In genomic region chr9:66601472-66601871, GRCh38 we compare ENCODE assay signal across 8 cellular contexts.
DNase-seq lines count a peak whose midpoint lies in the region; TF ChIP-seq lines count a peak whose summit lies in the region.
"Not testable (repeated sequence)": the region's sequence is repeated elsewhere in the genome, so short reads cannot be mapped to it uniquely, and the experiment has no call there.

No MANE protein-coding gene starts in this region.

- WGBS in suprapubic skin, result 58% methylated on average over 8 of the region's 10 CpGs

- intact Hi-C loops in posterior vena cava (cut with DNase I), result not testable (repeated sequence)

- not testable (repeated sequence) for TF ChIP-seq POLR2A in suprapubic skin (IDR thresholded peaks at IDR 0.05)

- in situ Hi-C loops in brain microvascular endothelial cell (cut with HindIII; ENCODE audit: low pct_ligation_motif_present, low sequenced_read_pairs), result not testable (repeated sequence)

- not testable (repeated sequence) for H3K36me3 Mint-ChIP-seq in HFFc6 (ENCODE audit: low read depth)

- not testable (repeated sequence) for H3K9me3 ChIP-seq in SJCRH30 (replicated peaks); suprapubic skin

- TF ChIP-seq EP300 in suprapubic skin (IDR thresholded peaks at IDR 0.05), result not testable (repeated sequence)

- not testable (repeated sequence) for H3K4me3 ChIP-seq in SJCRH30; brain microvascular endothelial cell (ENCODE audit: low read depth, low read length); epithelial cell of esophagus (ENCODE audit: low read length); fibroblast of villous mesenchyme (ENCODE audit: low read depth, low read length); suprapubic skin

- not testable (repeated sequence) for H3K4me3 Mint-ChIP-seq in HFFc6

- not testable (repeated sequence) for H3K27me3 Mint-ChIP-seq in HFFc6 (ENCODE audit: insufficient read depth)

- not testable (repeated sequence) for H3K4me1 ChIP-seq in SJCRH30, suprapubic skin

- H3K27ac Mint-ChIP-seq in HFFc6, result not testable (repeated sequence)

- DNase-seq in HFFc6 (peak; percentile 1), SJCRH30 (peak; percentile 5 to 10), brain microvascular endothelial cell (peak; percentile 72), epithelial cell of esophagus (ENCODE audit: low read depth) (peak; percentile 61), fibroblast of villous mesenchyme (ENCODE audit: low read depth) (peak; percentile 0), left kidney (ENCODE audit: low read depth, low spot score) (peak; percentile 0), posterior vena cava (ENCODE audit: low spot score) (peak; percentile 77), suprapubic skin (ENCODE audit: low spot score in 2 of 2) (peak; percentile 58 to 77)

- not testable (repeated sequence) for H3K9me3 Mint-ChIP-seq in HFFc6

- H3K36me3 ChIP-seq in SJCRH30; brain microvascular endothelial cell (replicated peaks); suprapubic skin: not testable (repeated sequence)

- not testable (repeated sequence) for TF ChIP-seq CTCF in HFFc6 (IDR thresholded peaks at IDR 0.05); brain microvascular endothelial cell (IDR thresholded peaks at IDR 0.05; ENCODE audit: low read depth, low read length, missing control alignments); epithelial cell of esophagus (IDR thresholded peaks at IDR 0.05; ENCODE audit: insufficient read depth, low read depth, low read length, missing control alignments); fibroblast of villous mesenchyme (IDR thresholded peaks at IDR 0.05; ENCODE audit: insufficient read depth, low read depth, low read length); suprapubic skin (IDR thresholded peaks at IDR 0.05)

- not testable (repeated sequence) for H3K27ac ChIP-seq in SJCRH30, brain microvascular endothelial cell
- H3K27ac ChIP-seq in suprapubic skin, result peak overlapping the region; percentile 29

- not testable (repeated sequence) for H3K27me3 ChIP-seq in SJCRH30; brain microvascular endothelial cell (replicated peaks); suprapubic skin

- not testable (repeated sequence) for H3K4me1 Mint-ChIP-seq in HFFc6 (ENCODE audit: low read depth)

Comparison
In these comparisons a context has a peak if more than half of its experiments do, and no peak if none do; other contexts are left out.
1. DNase-seq: peak in every context shown above with its lines; median percentile 77 in posterior vena cava; 72 in brain microvascular endothelial cell; 68 in suprapubic skin; 61 in epithelial cell of esophagus; 8 in SJCRH30; 1 in HFFc6; 0 in fibroblast of villous mesenchyme; 0 in left kidney.